Comparison of ENCODE assay signal across 1 cellular context in genomic region chr2:45496869-45497268, GRCh38.
TF ChIP-seq lines count a peak whose summit lies in the region.

No MANE protein-coding gene starts in this region.

TF ChIP-seq in WTC11, 78 proteins besides CTCF, POLR2A, EP300 and RAD21 (continued from another document):
- no peak for TF ChIP-seq E2F4 (CRISPR knock-in tag; IDR thresholded peaks at IDR 0.05; ENCODE audit: borderline replicate concordance, low read depth)
- no peak for TF ChIP-seq HMGA2 (CRISPR knock-in tag; IDR thresholded peaks at IDR 0.05)
TF ChIP-seq in WTC11: peak in this region for 0.
